Comparison of ENCODE assay signal across 23 cellular contexts in genomic region chrX:72114306-72114705, GRCh38. TPM values are rescaled to one million over a fixed set of nuclear protein-coding genes. Genes with fewer than 3 reads are reported as not detected.
"Had no signal": no experiment of that assay in that cellular context is flagged by ENCODE, and none has a peak within 500 bp of the region (broad histone marks: within the 10 kb centered on the region; RNA-seq: fewer than 3 reads in every experiment).

No MANE protein-coding gene starts in this region.

- H3K27ac ChIP-seq: body of pancreas, psoas muscle, right lobe of liver, thoracic aorta, uterus had no signal

- H3K9me3 Mint-ChIP-seq: activated B cell treated with CpG ODN at 0.5 μM for 24 hours; activated CD4-positive, alpha-beta T cell treated with anti-CD3 and anti-CD28 coated beads, Interleukin-2, amount 10 ng/mL, durations not matched to agents 24 days and 14 days; activated naive CD4-positive, alpha-beta T cell treated with anti-CD3 and anti-CD28 coated beads, Interleukin-2, amount 50 U/mL, for 24 hours; central memory CD8-positive, alpha-beta T cell; naive thymus-derived CD8-positive, alpha-beta T cell; stimulated activated naive CD8-positive, alpha-beta T cell treated with anti-CD3 and anti-CD28 coated beads, Interleukin-15, Interleukin-2, amounts not matched to agents 100 ng/mL and 50 ng/mL, for 24 hours had no signal

- H3K27me3 ChIP-seq: body of pancreas, right lobe of liver, uterus had no signal

- H3K4me3 ChIP-seq: body of pancreas, esophagus squamous epithelium, lung, mucosa of descending colon, psoas muscle, right lobe of liver, thoracic aorta, uterus had no signal

- H3K4me1 Mint-ChIP-seq: activated CD4-positive, alpha-beta T cell treated with anti-CD3 and anti-CD28 coated beads, Interleukin-2, amount 10 ng/mL, durations not matched to agents 24 days and 14 days; activated naive CD4-positive, alpha-beta T cell treated with anti-CD3 and anti-CD28 coated beads, Interleukin-2, amount 50 U/mL, for 24 hours had no signal

- DNase-seq: activated B cell treated with CpG ODN at 0.5 μM for 24 hours; activated CD4-positive, alpha-beta T cell treated with anti-CD3 and anti-CD28 coated beads, Interleukin-2, amount 10 ng/mL, durations not matched to agents 24 days and 14 days; activated effector memory CD4-positive, alpha-beta T cell treated with Interleukin-2 at 50 U/mL for 16 hours; amniotic stem cell; body of pancreas; esophagus squamous epithelium; foreskin fibroblast; left colon; mucosa of descending colon; naive thymus-derived CD8-positive, alpha-beta T cell; occipital lobe; psoas muscle; right lobe of liver; stimulated activated CD4-positive, alpha-beta T cell treated with anti-CD3 and anti-CD28 coated beads, Interleukin-4, amount 100 ng/mL, for 1 hour; stimulated activated CD8-positive, alpha-beta memory T cell treated with anti-CD3 and anti-CD28 coated beads, Interleukin-4, amount 100 ng/mL, for 48 hours; SW 1271; T1000; uterus had no signal

- H3K36me3 ChIP-seq: esophagus squamous epithelium, right lobe of liver, thoracic aorta, uterus had no signal

- H3K27me3 Mint-ChIP-seq: activated naive CD4-positive, alpha-beta T cell treated with anti-CD3 and anti-CD28 coated beads, Interleukin-2, amount 50 U/mL, for 24 hours; central memory CD8-positive, alpha-beta T cell had no signal

- H3K27ac Mint-ChIP-seq: activated B cell treated with CpG ODN at 0.5 μM for 24 hours; activated CD4-positive, alpha-beta T cell treated with anti-CD3 and anti-CD28 coated beads, Interleukin-2, amount 10 ng/mL, durations not matched to agents 24 days and 14 days; activated naive CD4-positive, alpha-beta T cell treated with anti-CD3 and anti-CD28 coated beads, Interleukin-2, amount 50 U/mL, for 24 hours; stimulated activated naive CD8-positive, alpha-beta T cell treated with anti-CD3 and anti-CD28 coated beads, Interleukin-15, Interleukin-2, amounts not matched to agents 100 ng/mL and 50 ng/mL, for 24 hours had no signal

- H3K36me3 Mint-ChIP-seq: activated naive CD4-positive, alpha-beta T cell treated with anti-CD3 and anti-CD28 coated beads, Interleukin-2, amount 50 U/mL, for 24 hours; naive thymus-derived CD8-positive, alpha-beta T cell had no signal

- H3K4me3 Mint-ChIP-seq: activated B cell treated with CpG ODN at 0.5 μM for 24 hours; activated CD4-positive, alpha-beta T cell treated with anti-CD3 and anti-CD28 coated beads, Interleukin-2, amount 10 ng/mL, durations not matched to agents 24 days and 14 days; activated naive CD4-positive, alpha-beta T cell treated with anti-CD3 and anti-CD28 coated beads, Interleukin-2, amount 50 U/mL, for 24 hours; central memory CD8-positive, alpha-beta T cell; naive thymus-derived CD8-positive, alpha-beta T cell; stimulated activated naive CD8-positive, alpha-beta T cell treated with anti-CD3 and anti-CD28 coated beads, Interleukin-15, Interleukin-2, amounts not matched to agents 100 ng/mL and 50 ng/mL, for 24 hours had no signal

- ATAC-seq: body of pancreas; left colon; mucosa of descending colon; naive thymus-derived CD8-positive, alpha-beta T cell; psoas muscle; right lobe of liver had no signal

- H3K9me3 ChIP-seq: body of pancreas, esophagus squamous epithelium, mucosa of descending colon, psoas muscle, right lobe of liver, thoracic aorta, uterus had no signal

- H3K4me1 ChIP-seq: body of pancreas, esophagus squamous epithelium, psoas muscle, right lobe of liver, uterus had no signal

RNA-seq across cellular contexts. Expression of gene RTL5, which starts 17.4 kb away (rescaled TPM):
- polyA plus RNA-seq: naive thymus-derived CD8-positive, alpha-beta T cell had no signal
